8 cellular contexts compared by ENCODE assay signal in genomic region chr9:135884328-135885035, GRCh38. TPM values are rescaled to one million over a fixed set of nuclear protein-coding genes. Genes with fewer than 3 reads are reported as not detected.
DNase-seq lines count a peak whose midpoint lies in the region; ATAC-seq and TF ChIP-seq lines count a peak whose summit lies in the region.
"Had no signal": no experiment of that assay in that cellular context is flagged by ENCODE, and none has a peak within 500 bp of the region (broad histone marks: within the 10 kb centered on the region; RNA-seq: fewer than 3 reads in every experiment).

No MANE protein-coding gene starts in this region.

- no peak for TF ChIP-seq POLR2A in gastroesophageal sphincter (IDR thresholded peaks at IDR 0.05)

- no peaks in the 10 kb centered on the region for H3K27me3 ChIP-seq in gastroesophageal sphincter

- ATAC-seq in gastroesophageal sphincter, result no peak

- POLR2A ChIA-PET in HEK293 (lab: Yijun Ruan, JAX), result interaction anchor here (0.8 kb wide), 1 partner anchor 23 kb away, joined by 3 read pairs; the partner anchor contains the start of gene CAMSAP1

- H3K4me1 ChIP-seq in HEK293 (ENCODE audit: control insufficient read depth, insufficient read depth, low read length) (peaks cover 8% of the 10 kb centered on the region), gastroesophageal sphincter (peaks cover 0 to 64% (median 11%) of the 10 kb centered on the region in 3 donors)

- CTCF ChIA-PET in HEK293 (lab: Yijun Ruan, JAX), result interaction anchor here (0.6 to 1.3 kb wide), 3 partner anchors 18 to 318 kb away, joined by 3 to 6 read pairs (median 4); no protein-coding TSS in a partner anchor

- H3K27ac ChIP-seq in HEK293 (ENCODE audit: extremely low read depth, low read depth, low read length), result no peak overlapping the region
- H3K27ac ChIP-seq in gastroesophageal sphincter, result no peak overlapping the region

- peaks cover 0 to 10% of the 10 kb centered on the region in 2 experiments; a peak in 2 of 3 replicates for H3K36me3 ChIP-seq in HEK293 (ENCODE audit: control insufficient read depth in 2 of 2, insufficient read depth in 1 of 2, low read length in 2 of 2)
- peaks cover 0 to 23% of the 10 kb centered on the region in 2 donors for H3K36me3 ChIP-seq in gastroesophageal sphincter

- 69 to 71% methylated on average over 4 to 11 of the region's 16 CpGs for WGBS in gastroesophageal sphincter (ENCODE audit: low coverage in 1 of 2), 2 donors

- H3K9me3 ChIP-seq in HEK293 (ENCODE audit: control insufficient read depth, insufficient read depth, low read depth, low read length) (no peaks in the 10 kb centered on the region), gastroesophageal sphincter (no peaks in the 10 kb centered on the region)

- no peak for TF ChIP-seq EP300 in gastroesophageal sphincter (IDR thresholded peaks at IDR 0.05)

- peak; percentile 62 for DNase-seq in astrocyte of the hippocampus (ENCODE audit: low read depth, low spot score)
- DNase-seq in iris pigment epithelial cell (ENCODE audit: low read depth), result peak; percentile 83
- peak; percentile 37 for DNase-seq in superior temporal gyrus (ENCODE audit: extremely low spot score)
- DNase-seq in NCI-H82 treated with DMSO at 0.1 percent for 48 hours (lab: John Stamatoyannopoulos, UW; ENCODE audit: unreplicated experiment), result no peak
- no peak for DNase-seq in glomerular visceral epithelial cell (ENCODE audit: extremely low spot score)
- DNase-seq: stimulated activated CD4-positive, alpha-beta T cell treated with anti-CD3 and anti-CD28 coated beads, Interleukin-12 subunit alpha, Interleukin-12 subunit beta, amount 100 ng/mL, for 4 hours had no signal

- TF ChIP-seq CTCF in HEK293 (tag by site-specific recombination; IDR thresholded peaks at IDR 0.05) (no peak), gastroesophageal sphincter (IDR thresholded peaks at IDR 0.05) (no peak)

- H3K4me3 ChIP-seq in HEK293 (ENCODE audit: low read depth, low read length), result no peak overlapping the region
- H3K4me3 ChIP-seq in gastroesophageal sphincter, result no peak overlapping the region

TF ChIP-seq in HEK293, 187 proteins besides CTCF, POLR2A, EP300 and RAD21:
- peak; percentile 33; the same call in 1 of the 2 replicates for TF ChIP-seq ZNF600 (tag by site-specific recombination; IDR thresholded peaks at IDR 0.05)
- TF ChIP-seq ZNF350 (tag by site-specific recombination; IDR thresholded peaks at IDR 0.05), result no peak
- no peak for TF ChIP-seq ZBTB20 (tag by site-specific recombination; IDR thresholded peaks at IDR 0.05)
- TF ChIP-seq ZNF433 (tag by site-specific recombination; IDR thresholded peaks at IDR 0.05; ENCODE audit: low read depth), result no peak
- no peak for TF ChIP-seq ZBTB11 (tag by site-specific recombination; conservative IDR thresholded peaks at IDR 0.05; ENCODE audit: low read depth)
- peak; percentile 23; the same call in 1 of the 2 replicates for TF ChIP-seq ATF2 (tag by site-specific recombination; IDR thresholded peaks at IDR 0.05; ENCODE audit: low read depth)
- TF ChIP-seq ZNF48 (tag by site-specific recombination; IDR thresholded peaks at IDR 0.05), result no peak
- peak; percentile 50; the same call in 1 of the 2 replicates for TF ChIP-seq ZNF629 (tag by site-specific recombination; IDR thresholded peaks at IDR 0.05)
- TF ChIP-seq KLF1 (tag by site-specific recombination; IDR thresholded peaks at IDR 0.05), result no peak
- no peak for TF ChIP-seq ZNF785 (tag by site-specific recombination; IDR thresholded peaks at IDR 0.05)

RNA-seq across cellular contexts. Expression of gene CAMSAP1, which starts 22.9 kb away (rescaled TPM):
- 10 to 100 TPM; 27.5 to 49.2 (median 28.2) TPM for total RNA-seq in gastroesophageal sphincter

Comparison
In these comparisons a context has a peak if more than half of its experiments do, and no peak if none do; other contexts are left out.
1. DNase-seq: peak in astrocyte of the hippocampus (single experiment), iris pigment epithelial cell (single experiment) and superior temporal gyrus (single experiment); none in NCI-H82 treated with DMSO at 0.1 percent for 48 hours (single experiment) and glomerular visceral epithelial cell (single experiment).